20 cellular contexts compared by ENCODE assay signal in genomic region chr16:88512728-88513674, GRCh38. TPM values are rescaled to one million over a fixed set of nuclear protein-coding genes. Genes with fewer than 3 reads are reported as not detected.
DNase-seq lines count a peak whose midpoint lies in the region; ATAC-seq and TF ChIP-seq lines count a peak whose summit lies in the region.
"Had no signal": no experiment of that assay in that cellular context is flagged by ENCODE, and none has a peak within 500 bp of the region (broad histone marks: within the 10 kb centered on the region; RNA-seq: fewer than 3 reads in every experiment).

No MANE protein-coding gene starts in this region.

- H3K27ac Mint-ChIP-seq in stimulated activated naive CD8-positive, alpha-beta T cell treated with anti-CD3 and anti-CD28 coated beads, Interleukin-15, amount 100 ng/mL, for 72 hours = no peak overlapping the region
- peak overlapping the region; percentile 36 for H3K27ac Mint-ChIP-seq in type B pancreatic cell
- H3K27ac Mint-ChIP-seq: CD4-positive, alpha-beta T cell had no signal

- H3K4me3 Mint-ChIP-seq in stimulated activated naive CD8-positive, alpha-beta T cell treated with anti-CD3 and anti-CD28 coated beads, Interleukin-15, amount 100 ng/mL, for 72 hours = no peak overlapping the region
- no peak overlapping the region for H3K4me3 Mint-ChIP-seq in type B pancreatic cell
- H3K4me3 Mint-ChIP-seq: CD4-positive, alpha-beta T cell had no signal

- no peak overlapping the region for H4K8ac ChIP-seq in mesendoderm (ENCODE audit: low read depth, low read length)

- H4K5ac ChIP-seq in mesendoderm (ENCODE audit: low read length) = no peak overlapping the region

- H2BK15ac ChIP-seq in mesendoderm (replicated peaks; ENCODE audit: low read depth) = no peak overlapping the region

- no peak overlapping the region for H2BK120ac ChIP-seq in mesendoderm (ENCODE audit: low read depth, low read length)

- no peak overlapping the region for H3K4me2 ChIP-seq in mesendoderm (ENCODE audit: low read length)

- no peak overlapping the region for H3K4ac ChIP-seq in mesendoderm (ENCODE audit: low read depth, low read length)

- no peak overlapping the region for H3K23ac ChIP-seq in mesendoderm (ENCODE audit: low read length)

- no peaks in the 10 kb centered on the region for H3K79me1 ChIP-seq in mesendoderm (ENCODE audit: low read length)

- peak; percentile 10 for ATAC-seq in stimulated activated naive CD8-positive, alpha-beta T cell treated with anti-CD3 and anti-CD28 coated beads, Interleukin-15, amount 100 ng/mL, for 72 hours
- no peak for ATAC-seq in stimulated activated naive CD8-positive, alpha-beta T cell treated with anti-CD3 and anti-CD28 coated beads, Interleukin-15, Interleukin-2, amounts not matched to agents 100 U/mL and 50 U/mL, for 24 hours
- ATAC-seq in HG02885 (IDR thresholded peaks at IDR 0.05; ENCODE audit: poor library complexity, unreplicated experiment) = no peak
- ATAC-seq: GM12878, Right ventricle myocardium inferior had no signal

- H3K4me3 ChIP-seq in mesendoderm (ENCODE audit: low read length) = no peak overlapping the region
- H3K4me3 ChIP-seq: GM12878, SK-N-MC had no signal

- H2AK5ac ChIP-seq in mesendoderm (ENCODE audit: low read length) = no peak overlapping the region

- no peaks in the 10 kb centered on the region for H3K27me3 ChIP-seq in mesendoderm (ENCODE audit: insufficient read depth, low read length, poor library complexity)

- no peaks in the 10 kb centered on the region for H3K79me2 ChIP-seq in mesendoderm (ENCODE audit: control insufficient read depth, insufficient read depth, low read length)

- DNase-seq in stimulated activated naive CD8-positive, alpha-beta T cell treated with anti-CD3 and anti-CD28 coated beads, Interleukin-15, amount 100 ng/mL, for 72 hours = no peak
- no peak for DNase-seq in stimulated activated naive CD8-positive, alpha-beta T cell treated with anti-CD3 and anti-CD28 coated beads, Interleukin-15, Interleukin-2, amounts not matched to agents 100 U/mL and 50 U/mL, for 24 hours
- peak; percentile 23 for DNase-seq in amniotic epithelial cell (ENCODE audit: low read depth)
- DNase-seq in mesendoderm = peak; percentile 58
- no peak for DNase-seq in type B pancreatic cell (ENCODE audit: extremely low spot score, unreplicated experiment)
- DNase-seq in SIG-M5 (lab: John Stamatoyannopoulos, UW) = no peak
- no peak for DNase-seq in NCI-H2227 (lab: John Stamatoyannopoulos, UW; ENCODE audit: unreplicated experiment)
- DNase-seq: CD4-positive, alpha-beta T cell; DMS153; EL; GOT3; MM.1S; NCI-H1092; NCI-H1436 treated with DMSO at 0.1 percent for 48 hours; NCI-H2029 had no signal

- no peaks in the 10 kb centered on the region for H3K36me3 ChIP-seq in mesendoderm (ENCODE audit: control insufficient read depth, insufficient read depth, low read length)

- H3K4me1 ChIP-seq in mesendoderm (ENCODE audit: control insufficient read depth, low read depth, low read length) = peaks cover 2% of the 10 kb centered on the region

- no peak overlapping the region for H2BK5ac ChIP-seq in mesendoderm (ENCODE audit: low read length)

- no peak overlapping the region for H3K18ac ChIP-seq in mesendoderm (ENCODE audit: low read length)

- WGBS in mesendoderm (ENCODE audit: extremely low coverage, insufficient coverage, low lambda C conversion rate) = no CpG with 5 or more reads among the region's 34 CpGs

- H3K4me1 Mint-ChIP-seq in stimulated activated naive CD8-positive, alpha-beta T cell treated with anti-CD3 and anti-CD28 coated beads, Interleukin-15, amount 100 ng/mL, for 72 hours = no peaks in the 10 kb centered on the region
- peaks cover 16% of the 10 kb centered on the region for H3K4me1 Mint-ChIP-seq in type B pancreatic cell (ENCODE audit: unreplicated experiment)

- H3K56ac ChIP-seq in mesendoderm (ENCODE audit: low read length) = peak overlapping the region; percentile 60

- no peak overlapping the region for H3K27ac ChIP-seq in mesendoderm (ENCODE audit: low read depth, low read length)
- H3K27ac ChIP-seq: HL-60, SK-N-MC had no signal

- H3K9ac ChIP-seq in mesendoderm (ENCODE audit: low read length) = peak overlapping the region; percentile 24

- no peaks in the 10 kb centered on the region for H3K27me3 Mint-ChIP-seq in stimulated activated naive CD8-positive, alpha-beta T cell treated with anti-CD3 and anti-CD28 coated beads, Interleukin-15, amount 100 ng/mL, for 72 hours
- no peaks in the 10 kb centered on the region for H3K27me3 Mint-ChIP-seq in type B pancreatic cell
- H3K27me3 Mint-ChIP-seq: CD4-positive, alpha-beta T cell had no signal

- no peak for TF ChIP-seq CTCF in type B pancreatic cell (conservative IDR thresholded peaks at IDR 0.05)

- H3K36me3 Mint-ChIP-seq in type B pancreatic cell = no peaks in the 10 kb centered on the region

- peaks cover 8 to 13% of the 10 kb centered on the region in 2 donors for H3K9me3 Mint-ChIP-seq in stimulated activated naive CD8-positive, alpha-beta T cell treated with anti-CD3 and anti-CD28 coated beads, Interleukin-15, amount 100 ng/mL, for 72 hours
- H3K9me3 Mint-ChIP-seq in type B pancreatic cell = no peaks in the 10 kb centered on the region
- H3K9me3 Mint-ChIP-seq: CD4-positive, alpha-beta T cell had no signal

RNA-seq across cellular contexts. Expression of gene ZC3H18, which starts 57.2 kb away (rescaled TPM):
- 44.2 TPM for polyA plus RNA-seq in mesendoderm (2013, experiment 1 of 2)
- polyA plus RNA-seq in mesendoderm (2013, experiment 2 of 2) = 44.8 TPM
- total RNA-seq in type B pancreatic cell (ENCODE audit: low replicate concordance) = 56.5 and 70.2 TPM in 2 replicates

RNA-seq across cellular contexts. Expression of gene ZFPM1, which starts 59.9 kb away (rescaled TPM):
- polyA plus RNA-seq in mesendoderm (2013, experiment 1 of 2) = 2.5 TPM
- 2.5 TPM for polyA plus RNA-seq in mesendoderm (2013, experiment 2 of 2)
- total RNA-seq in type B pancreatic cell (ENCODE audit: low replicate concordance) = 24.0 and 26.7 TPM in 2 replicates

Comparison
In these comparisons a context has a peak if more than half of its experiments do, and no peak if none do; other contexts are left out.
1. DNase-seq: peak in amniotic epithelial cell (single experiment) and mesendoderm (single experiment); none in stimulated activated naive CD8-positive, alpha-beta T cell treated with anti-CD3 and anti-CD28 coated beads, Interleukin-15, amount 100 ng/mL, for 72 hours (0 of 2), stimulated activated naive CD8-positive, alpha-beta T cell treated with anti-CD3 and anti-CD28 coated beads, Interleukin-15, Interleukin-2, amounts not matched to agents 100 U/mL and 50 U/mL, for 24 hours (single experiment), type B pancreatic cell (single experiment), SIG-M5 (single experiment) and NCI-H2227 (single experiment).